1 cellular context compared by ENCODE assay signal in genomic region chr4:113384600-113384999, GRCh38.
TF ChIP-seq lines count a peak whose summit lies in the region.

No MANE protein-coding gene starts in this region.

TF ChIP-seq in HCT116, 20 proteins besides CTCF, POLR2A, EP300 and RAD21 (continued from another document):
- TF ChIP-seq ZBTB33 (IDR thresholded peaks at IDR 0.05; ENCODE audit: extremely low read depth, insufficient replicate concordance, low read length): no peak
- TF ChIP-seq ATF3 (IDR thresholded peaks at IDR 0.05): no peak
- TF ChIP-seq ELF1 (IDR thresholded peaks at IDR 0.05; ENCODE audit: borderline replicate concordance, low read depth): no peak
- peak; percentile 85 for TF ChIP-seq FOSL1 (IDR thresholded peaks at IDR 0.05; ENCODE audit: low read depth)
- peak; percentile 71 for TF ChIP-seq SP1 (IDR thresholded peaks at IDR 0.05; ENCODE audit: low read depth)
- no peak; the same call in 1 of the 2 replicates for TF ChIP-seq EGR1 (IDR thresholded peaks at IDR 0.05; ENCODE audit: low read depth)
- TF ChIP-seq POLR2AphosphoS5 (IDR thresholded peaks at IDR 0.05; ENCODE audit: low read depth, low read length): no peak
